In the genomic region with DNA sequence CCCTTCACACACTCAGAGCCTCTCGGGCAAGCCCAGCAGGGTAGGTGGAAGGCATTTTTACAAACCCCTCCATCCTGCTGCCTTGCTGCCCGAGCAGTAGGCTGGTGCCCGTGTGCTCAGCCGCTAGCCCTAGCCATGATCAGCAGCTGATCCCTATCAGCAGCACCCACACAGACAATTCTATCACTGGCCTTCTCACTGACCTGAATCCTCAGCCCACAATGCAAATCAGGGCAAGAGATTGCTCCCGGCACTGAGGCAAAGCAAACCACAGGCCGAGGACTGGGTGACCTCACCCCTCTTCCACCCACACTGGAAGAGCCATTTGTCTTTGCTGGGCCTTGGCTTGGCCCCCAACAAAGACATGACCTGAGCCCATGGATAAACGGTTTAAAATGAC, we compare ENCODE assay signal across 1 cellular context.
TF ChIP-seq lines count a peak whose summit lies in the region.

No MANE protein-coding gene starts in this region.

TF ChIP-seq in liver, 16 proteins besides CTCF, POLR2A, EP300 and RAD21 (continued from another document):
- no peak for TF ChIP-seq NR2F2 (IDR thresholded peaks at IDR 0.05)
